ENCODE assay signal across 28 cellular contexts in genomic region chr15:80871801-80872327, GRCh38.
"Had no signal": no experiment of that assay in that cellular context is flagged by ENCODE, and none has a peak within 500 bp of the region (broad histone marks: within the 10 kb centered on the region; RNA-seq: fewer than 3 reads in every experiment).

No MANE protein-coding gene starts in this region.

- H3K9me3 ChIP-seq: adrenal gland, breast epithelium, SJSA1 had no signal

- H3K4me3 Mint-ChIP-seq: activated CD8-positive, alpha-beta T cell treated with anti-CD3 and anti-CD28 coated beads for 36 hours; activated naive CD8-positive, alpha-beta T cell treated with anti-CD3 and anti-CD28 coated beads, Interleukin-2, amount 10 ng/mL, durations not matched to agents 7 days and 5 days; T-helper 1 cell treated with Interleukin-12 subunit alpha and Interleukin-12 subunit beta and Interleukin-4 antibody, amounts not matched to agents 30 μg/mL and 1 μg/mL, for 36 hours had no signal

- H3K36me3 ChIP-seq: adrenal gland, breast epithelium, SJSA1 had no signal

- ATAC-seq: activated CD4-positive, CD25-positive, alpha-beta regulatory T cell treated with anti-CD3 and anti-CD28 coated beads, Interleukin-2, amount 50 U/mL, for 24 hours; activated CD8-positive, alpha-beta T cell treated with anti-CD3 and anti-CD28 coated beads for 36 hours; Panc1 had no signal

- H3K27me3 ChIP-seq: adrenal gland, breast epithelium had no signal

- H3K4me2 ChIP-seq: KMS-11 had no signal

- H3K36me3 Mint-ChIP-seq: activated naive CD8-positive, alpha-beta T cell treated with anti-CD3 and anti-CD28 coated beads, Interleukin-2, amount 10 ng/mL, durations not matched to agents 7 days and 5 days had no signal

- H3K27ac ChIP-seq: adrenal gland, breast epithelium, KMS-11, RWPE1, SJSA1 had no signal

- H3K4me1 ChIP-seq: adrenal gland, breast epithelium, SJSA1 had no signal

- H3K9me3 Mint-ChIP-seq: activated CD8-positive, alpha-beta T cell treated with anti-CD3 and anti-CD28 coated beads for 36 hours; activated naive CD8-positive, alpha-beta T cell treated with anti-CD3 and anti-CD28 coated beads, Interleukin-2, amount 10 ng/mL, durations not matched to agents 7 days and 5 days; T-helper 1 cell treated with Interleukin-12 subunit alpha and Interleukin-12 subunit beta and Interleukin-4 antibody, amounts not matched to agents 30 μg/mL and 1 μg/mL, for 36 hours had no signal

- H3K27ac Mint-ChIP-seq: activated CD8-positive, alpha-beta T cell treated with anti-CD3 and anti-CD28 coated beads for 36 hours; activated naive CD8-positive, alpha-beta T cell treated with anti-CD3 and anti-CD28 coated beads, Interleukin-2, amount 10 ng/mL, durations not matched to agents 7 days and 5 days; T-helper 1 cell treated with Interleukin-12 subunit alpha and Interleukin-12 subunit beta and Interleukin-4 antibody, amounts not matched to agents 30 μg/mL and 1 μg/mL, for 36 hours had no signal

- H3K4me1 Mint-ChIP-seq: activated naive CD8-positive, alpha-beta T cell treated with anti-CD3 and anti-CD28 coated beads, Interleukin-2, amount 10 ng/mL, durations not matched to agents 7 days and 5 days had no signal

- H3K4me3 ChIP-seq: adrenal gland, breast epithelium, SJSA1 had no signal

- DNase-seq: activated CD4-positive, alpha-beta T cell treated with anti-CD3 and anti-CD28 coated beads for 4 hours; activated CD8-positive, alpha-beta memory T cell treated with anti-CD3 and anti-CD28 coated beads, Interleukin-2, amount 50 U/mL, for 48 hours; activated CD8-positive, alpha-beta T cell treated with anti-CD3 and anti-CD28 coated beads for 36 hours; activated naive CD4-positive, alpha-beta T cell treated with anti-CD3 and anti-CD28 coated beads, Interleukin-2, amount 50 U/mL, for 16 hours; activated naive CD8-positive, alpha-beta T cell treated with anti-CD3 and anti-CD28 coated beads, Interleukin-2, amount 10 ng/mL, durations not matched to agents 7 days and 5 days; activated T-cell treated with anti-CD3 and anti-CD28 coated beads, Interleukin-2, amount 50 U/mL, for 1 hour; adrenal gland; anterior cingulate cortex; MV-4-11; NCI-H1092 treated with DMSO at 0.1 percent for 48 hours; NCI-H1417 treated with DMSO at 0.1 percent for 48 hours; NCI-H1694; NCI-H2029; NCI-H2107; NCI-H2171 treated with DMSO at 0.1 percent for 48 hours; NCI-H226; NCI-H526; NCI-H774; NK-92 treated with Interleukin-12 subunit alpha and Interleukin-12 subunit beta, amount 100 ng/mL, for 24 hours; OCI-M1; Right ventricle myocardium superior had no signal

- H3K9ac ChIP-seq: KMS-11 had no signal
